8 cellular contexts compared by ENCODE assay signal in genomic region chr1:228647523-228648444, GRCh38.
DNase-seq lines count a peak whose midpoint lies in the region; ATAC-seq and TF ChIP-seq lines count a peak whose summit lies in the region.

No MANE protein-coding gene starts in this region.

- no peak overlapping the region for H3K27ac Mint-ChIP-seq in activated T-cell treated with anti-CD3 and anti-CD28 coated beads, Interleukin-2, amount 50 U/mL, for 24 hours

- H3K27me3 ChIP-seq in gastroesophageal sphincter (peaks cover 63% of the 10 kb centered on the region), osteoblast (ENCODE audit: insufficient read depth, low read length) (peaks cover 37% of the 10 kb centered on the region)

- WGBS in gastroesophageal sphincter (ENCODE audit: low coverage in 1 of 2), 2 donors: 2% methylated on average over 14 to 15 of the region's 67 CpGs

- no peak for TF ChIP-seq POLR2A in gastroesophageal sphincter (IDR thresholded peaks at IDR 0.05)

- no peaks in the 10 kb centered on the region for H3K9me3 Mint-ChIP-seq in activated T-cell treated with anti-CD3 and anti-CD28 coated beads, Interleukin-2, amount 50 U/mL, for 24 hours

- H3K36me3 ChIP-seq in gastroesophageal sphincter (no peaks in the 10 kb centered on the region), osteoblast (ENCODE audit: insufficient read depth, low read length) (no peaks in the 10 kb centered on the region)

- CTCF ChIA-PET in AG04449 (lab: Yijun Ruan, JAX): no interaction called here

- H3K4me1 Mint-ChIP-seq in activated T-cell treated with anti-CD3 and anti-CD28 coated beads, Interleukin-2, amount 50 U/mL, for 24 hours (ENCODE audit: low read depth): peaks cover 30% of the 10 kb centered on the region

- TF ChIP-seq CTCF in AG04449 (IDR thresholded peaks at IDR 0.05; ENCODE audit: insufficient read depth, low read length, missing control alignments) (no peak), GM20000 (IDR thresholded peaks at IDR 0.05; ENCODE audit: extremely low read depth, missing control alignments) (no peak), gastroesophageal sphincter (IDR thresholded peaks at IDR 0.05) (no peak), osteoblast (IDR thresholded peaks at IDR 0.05; ENCODE audit: extremely low read depth, low read depth, low read length) (no peak)

- H3K4me1 ChIP-seq in gastroesophageal sphincter (peaks cover 0 to 24% (median 10%) of the 10 kb centered on the region in 3 donors), osteoblast (ENCODE audit: insufficient read depth, low read length) (peaks cover 11% of the 10 kb centered on the region)

- H3K79me2 ChIP-seq in osteoblast (ENCODE audit: insufficient read depth, low read length): no peaks in the 10 kb centered on the region

- DNase-seq in AG04449 (ENCODE audit: low read depth, low spot score) (no peak), GM20000 (ENCODE audit: low spot score) (peak; percentile 14), NCI-H345 treated with DMSO at 0.1 percent for 48 hours (lab: John Stamatoyannopoulos, UW; ENCODE audit: unreplicated experiment) (peak; percentile 75), osteoblast (ENCODE audit: insufficient read length, low spot score, missing footprints) (peak; percentile 58), putamen (ENCODE audit: low spot score) (no peak)
- peak; percentile 50 for DNase-seq in activated T-cell treated with anti-CD3 and anti-CD28 coated beads, Interleukin-2, amount 50 U/mL, for 24 hours

- no peak overlapping the region for H3K27ac ChIP-seq in gastroesophageal sphincter
- no peak overlapping the region for H3K27ac ChIP-seq in osteoblast (ENCODE audit: low read depth, low read length)

- H3K4me3 ChIP-seq in AG04449 (ENCODE audit: low read depth, low read length): peak overlapping the region; percentile 59
- peak overlapping the region in 1 of 2 donors; percentile 45 for H3K4me3 ChIP-seq in gastroesophageal sphincter
- peak overlapping the region; percentile 62 for H3K4me3 ChIP-seq in osteoblast (ENCODE audit: insufficient read depth, low read length)

- no peak for TF ChIP-seq EP300 in gastroesophageal sphincter (IDR thresholded peaks at IDR 0.05)

- peak overlapping the region; percentile 76 for H3K4me3 Mint-ChIP-seq in activated T-cell treated with anti-CD3 and anti-CD28 coated beads, Interleukin-2, amount 50 U/mL, for 24 hours

- H3K9me3 ChIP-seq in gastroesophageal sphincter: no peaks in the 10 kb centered on the region
- no peaks in the 10 kb centered on the region for H3K9me3 ChIP-seq in osteoblast (ENCODE audit: low read depth, low read length)

- H4K20me1 ChIP-seq in osteoblast (ENCODE audit: insufficient read depth, low read length): no peaks in the 10 kb centered on the region

- POLR2A ChIA-PET in AG04449 (lab: Yijun Ruan, JAX): no interaction called here

- peak overlapping the region; percentile 59 for H2AFZ ChIP-seq in osteoblast (ENCODE audit: low read length)

- peaks cover 57% of the 10 kb centered on the region for H3K27me3 Mint-ChIP-seq in activated T-cell treated with anti-CD3 and anti-CD28 coated beads, Interleukin-2, amount 50 U/mL, for 24 hours

- peak overlapping the region; percentile 80 for H3K4me2 ChIP-seq in osteoblast (ENCODE audit: insufficient read depth, low read length)

- ATAC-seq in gastroesophageal sphincter: peak; percentile 28
- no peak for ATAC-seq in HG03159 (IDR thresholded peaks at IDR 0.05; ENCODE audit: unreplicated experiment)

- no peaks in the 10 kb centered on the region for H3K36me3 Mint-ChIP-seq in activated T-cell treated with anti-CD3 and anti-CD28 coated beads, Interleukin-2, amount 50 U/mL, for 24 hours (ENCODE audit: low read depth)

Comparison
In these comparisons a context has a peak if more than half of its experiments do, and no peak if none do; other contexts are left out.
1. DNase-seq: peak in GM20000 (single experiment), NCI-H345 treated with DMSO at 0.1 percent for 48 hours (single experiment), activated T-cell treated with anti-CD3 and anti-CD28 coated beads, Interleukin-2, amount 50 U/mL, for 24 hours (single experiment) and osteoblast (single experiment); none in AG04449 (single experiment) and putamen (single experiment).